ENCODE assay signal across 26 cellular contexts in the genomic region with DNA sequence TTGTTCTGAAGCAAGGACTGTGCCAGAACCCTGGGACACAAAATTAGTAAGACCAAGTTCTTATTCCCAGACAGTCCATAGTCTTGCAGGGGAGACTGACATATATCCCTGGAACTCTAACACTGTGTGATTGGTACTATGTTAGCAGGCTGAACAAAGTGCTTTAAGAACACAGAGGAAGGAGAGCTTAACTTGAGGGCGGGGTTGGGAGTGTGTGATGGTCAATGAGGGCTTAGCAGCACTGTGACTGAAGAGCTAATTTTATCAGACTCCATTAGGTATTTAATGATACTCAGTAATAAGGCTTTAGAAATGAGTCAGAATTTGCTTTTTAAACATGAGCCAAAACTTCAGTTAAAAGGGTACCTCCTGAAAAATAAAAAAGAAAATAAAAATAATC. TPM values are rescaled to one million over a fixed set of nuclear protein-coding genes. Genes with fewer than 3 reads are reported as not detected.
DNase-seq lines count a peak whose midpoint lies in the region; ATAC-seq and TF ChIP-seq lines count a peak whose summit lies in the region.
"Had no signal": no experiment of that assay in that cellular context is flagged by ENCODE, and none has a peak within 500 bp of the region (broad histone marks: within the 10 kb centered on the region; RNA-seq: fewer than 3 reads in every experiment).

No MANE protein-coding gene starts in this region.

- H3K4me2 ChIP-seq in neural progenitor cell: peak overlapping the region; percentile 77
- H3K4me2 ChIP-seq: smooth muscle cell had no signal

- no peaks in the 10 kb centered on the region for H3K79me2 ChIP-seq in neural progenitor cell (ENCODE audit: low read depth)

- H4K20me1 ChIP-seq in neural progenitor cell (ENCODE audit: low read depth): no peaks in the 10 kb centered on the region

- TF ChIP-seq CTCF in heart right ventricle (IDR thresholded peaks at IDR 0.05) (no peak), neural progenitor cell (IDR thresholded peaks at IDR 0.05) (no peak)
- TF ChIP-seq CTCF in CD8-positive, alpha-beta T cell (IDR thresholded peaks at IDR 0.05): no peak

- H3K36me3 ChIP-seq in heart right ventricle (peaks cover 0 to 65% (median 12%) of the 10 kb centered on the region in 9 donors), neural progenitor cell (no peaks in the 10 kb centered on the region)
- no peaks in the 10 kb centered on the region for H3K36me3 ChIP-seq in CD8-positive, alpha-beta T cell (ENCODE audit: insufficient read depth, low read length)

- no peaks in the 10 kb centered on the region for H3K9me3 Mint-ChIP-seq in neural progenitor cell
- no peaks in the 10 kb centered on the region for H3K9me3 Mint-ChIP-seq in CD8-positive, alpha-beta T cell
- H3K9me3 Mint-ChIP-seq: dendritic cell treated with granulocyte-macrophage colony-stimulating factor and Interleukin-4, amounts not matched to agents 40 ng/mL and 50 ng/mL, for 4 days; H9; neural crest cell; stimulated activated naive CD8-positive, alpha-beta T cell treated with anti-CD3 and anti-CD28 coated beads, Interleukin-15, amount 100 ng/mL, for 72 hours; WTC11 had no signal

- peaks cover 40 to 69% (median 62%) of the 10 kb centered on the region in 9 donors for H3K4me1 ChIP-seq in heart right ventricle
- H3K4me1 ChIP-seq in neural progenitor cell: peaks cover 38% of the 10 kb centered on the region
- H3K4me1 ChIP-seq in CD8-positive, alpha-beta T cell (ENCODE audit: insufficient read depth, low read length): no peaks in the 10 kb centered on the region

- peaks cover 42% of the 10 kb centered on the region for H3F3A ChIP-seq in neural progenitor cell (ENCODE audit: low read depth)

- DNase-seq in Right ventricle myocardium inferior (ENCODE audit: missing footprints): no peak
- no peak for DNase-seq in cardiac septum (ENCODE audit: low spot score)
- peak in 1 of 2 donors; percentile 18 for DNase-seq in heart right ventricle
- DNase-seq in neural progenitor cell (ENCODE audit: low spot score): peak; percentile 40
- DNase-seq in stimulated activated naive CD8-positive, alpha-beta T cell treated with anti-CD3 and anti-CD28 coated beads, Interleukin-15, Interleukin-2, amounts not matched to agents 100 U/mL and 50 U/mL, for 24 hours: no peak
- no peak for DNase-seq in NCI-H2081 treated with DMSO at 0.1 percent for 48 hours (lab: John Stamatoyannopoulos, UW)
- no peak for DNase-seq in activated naive CD4-positive, alpha-beta T cell treated with Interleukin-2 at 50 U/mL for 16 hours
- DNase-seq in CD8-positive, alpha-beta T cell: no peak
- DNase-seq: activated CD8-positive, alpha-beta T cell treated with anti-CD3 and anti-CD28 coated beads, Interleukin-2, amount 10 ng/mL, durations not matched to agents 7 days and 5 days; brain microvascular endothelial cell; C1 segment of cervical spinal cord; EL; erythroblast; H9; KBM-7; NCI-H187 treated with DMSO at 0.1 percent for 48 hours; NCI-H345; stimulated activated CD4-positive, alpha-beta T cell treated with anti-CD3 and anti-CD28 coated beads, Interleukin-2, amount 100 ng/mL, for 48 hours; stimulated activated naive CD8-positive, alpha-beta T cell treated with anti-CD3 and anti-CD28 coated beads, Interleukin-15, amount 100 ng/mL, for 72 hours had no signal

- no peak overlapping the region for H2AFZ ChIP-seq in neural progenitor cell (replicated peaks)

- H3K27ac ChIP-seq in heart right ventricle (peak overlapping the region; percentile 68 to 93 (median 88)), neural progenitor cell (no peak overlapping the region)
- no peak overlapping the region for H3K27ac ChIP-seq in CD8-positive, alpha-beta T cell (ENCODE audit: low read depth, low read length)
- H3K27ac ChIP-seq: brain microvascular endothelial cell had no signal

- CTCF ChIA-PET in CD8-positive, alpha-beta T cell (lab: Charles Lee): interaction anchor here (1.2 to 9.5 kb wide), 6 partner anchors 9 to 213 kb away, joined by 3 to 473 read pairs (median 7); a partner anchor contains a TSS

- no peak overlapping the region for H3K9ac ChIP-seq in neural progenitor cell

- H3K27me3 ChIP-seq in heart right ventricle (no peaks in the 10 kb centered on the region), neural progenitor cell (no peaks in the 10 kb centered on the region)
- H3K27me3 ChIP-seq in CD8-positive, alpha-beta T cell (ENCODE audit: insufficient read depth, low read length): no peaks in the 10 kb centered on the region
- H3K27me3 ChIP-seq: brain microvascular endothelial cell had no signal

- H3K4me3 Mint-ChIP-seq in neural progenitor cell: no peak overlapping the region
- no peak overlapping the region for H3K4me3 Mint-ChIP-seq in CD8-positive, alpha-beta T cell
- H3K4me3 Mint-ChIP-seq: activated CD8-positive, alpha-beta T cell treated with anti-CD3 and anti-CD28 coated beads, Interleukin-2, amount 10 ng/mL, durations not matched to agents 7 days and 5 days; dendritic cell treated with granulocyte-macrophage colony-stimulating factor and Interleukin-4, amounts not matched to agents 40 ng/mL and 50 ng/mL, for 4 days; H9; neural crest cell; stimulated activated naive CD8-positive, alpha-beta T cell treated with anti-CD3 and anti-CD28 coated beads, Interleukin-15, amount 100 ng/mL, for 72 hours; WTC11 had no signal

- no peak overlapping the region for H3K27ac Mint-ChIP-seq in neural progenitor cell
- H3K27ac Mint-ChIP-seq in CD8-positive, alpha-beta T cell: no peak overlapping the region
- H3K27ac Mint-ChIP-seq: activated CD8-positive, alpha-beta T cell treated with anti-CD3 and anti-CD28 coated beads, Interleukin-2, amount 10 ng/mL, durations not matched to agents 7 days and 5 days; progenitor cell of endocrine pancreas; WTC11 had no signal

- 39 to 61% methylated on average over 1 of the region's 1 CpG for WGBS in heart right ventricle, 2 donors

- H3K9me3 ChIP-seq in heart right ventricle (no peaks in the 10 kb centered on the region), neural progenitor cell (ENCODE audit: low read depth) (no peaks in the 10 kb centered on the region)
- H3K9me3 ChIP-seq in CD8-positive, alpha-beta T cell (ENCODE audit: low read length): no peaks in the 10 kb centered on the region

- H3K36me3 Mint-ChIP-seq in neural progenitor cell: peaks cover 13% of the 10 kb centered on the region
- H3K36me3 Mint-ChIP-seq in CD8-positive, alpha-beta T cell: peaks cover 35% of the 10 kb centered on the region

- H3K27me3 Mint-ChIP-seq in neural progenitor cell (ENCODE audit: insufficient read depth, low read depth): no peaks in the 10 kb centered on the region
- no peaks in the 10 kb centered on the region for H3K27me3 Mint-ChIP-seq in CD8-positive, alpha-beta T cell (ENCODE audit: low read depth)
- H3K27me3 Mint-ChIP-seq: dendritic cell treated with granulocyte-macrophage colony-stimulating factor and Interleukin-4, amounts not matched to agents 40 ng/mL and 50 ng/mL, for 4 days; progenitor cell of endocrine pancreas; stimulated activated naive CD8-positive, alpha-beta T cell treated with anti-CD3 and anti-CD28 coated beads, Interleukin-15, amount 100 ng/mL, for 72 hours had no signal

- POLR2A ChIA-PET in CD8-positive, alpha-beta T cell (lab: Charles Lee): no interaction called here

- intact Hi-C loops in Right ventricle myocardium inferior (cut with DNase I) (no loop called here), cardiac septum (cut with DNase I) (loop anchor here (2.0 to 5.0 kb wide), 2 partner anchors 24 to 233 kb away; a partner anchor contains a TSS), heart right ventricle (cut with DNase I) (loop anchor here in 1 of 10 donors (5.0 kb wide), 1 partner anchor 127 kb away; a partner anchor contains a TSS)
- intact Hi-C loops in CD8-positive, alpha-beta T cell (cut with DNase I, micrococcal nuclease): no loop called here

- H3K4me1 Mint-ChIP-seq in neural progenitor cell: peaks cover 26% of the 10 kb centered on the region
- H3K4me1 Mint-ChIP-seq in CD8-positive, alpha-beta T cell (ENCODE audit: low read depth): peaks cover 10% of the 10 kb centered on the region
- H3K4me1 Mint-ChIP-seq: neural crest cell had no signal

- ATAC-seq in Right ventricle myocardium inferior (peak; percentile 68), heart right ventricle (peak; percentile 47 to 71 (median 57))
- ATAC-seq in stimulated activated naive CD8-positive, alpha-beta T cell treated with anti-CD3 and anti-CD28 coated beads, Interleukin-15, Interleukin-2, amounts not matched to agents 100 U/mL and 50 U/mL, for 24 hours: no peak
- no peak for ATAC-seq in CD8-positive, alpha-beta T cell
- ATAC-seq: activated CD8-positive, alpha-beta T cell treated with anti-CD3 and anti-CD28 coated beads, Interleukin-2, amount 10 ng/mL, durations not matched to agents 7 days and 5 days; stimulated activated naive CD8-positive, alpha-beta T cell treated with anti-CD3 and anti-CD28 coated beads, Interleukin-15, amount 100 ng/mL, for 72 hours had no signal

- H3K4me3 ChIP-seq in heart right ventricle (no peak overlapping the region), neural progenitor cell (no peak overlapping the region)
- no peak overlapping the region for H3K4me3 ChIP-seq in CD8-positive, alpha-beta T cell (ENCODE audit: low read depth, low read length)
- H3K4me3 ChIP-seq: smooth muscle cell had no signal

RNA-seq across cellular contexts. Expression of a gene that starts 14.9 kb away (rescaled TPM):
- total RNA-seq in Right ventricle myocardium inferior (17.2 TPM), cardiac septum (12.4 TPM), heart right ventricle (10 to 100 TPM; 11.8 to 24.8 (median 16.5) TPM), neural progenitor cell (ENCODE audit: low replicate concordance) (15.2 and 15.7 TPM in 2 replicates)
- polyA plus RNA-seq in heart right ventricle: 10 to 100 TPM; 14.8 to 37.5 TPM
- total RNA-seq in CD8-positive, alpha-beta T cell: 1 to 10 TPM; 2.2 to 3.0 TPM

RNA-seq across cellular contexts. Expression of a gene that starts 20.5 kb away (rescaled TPM):
- total RNA-seq in Right ventricle myocardium inferior (7.9 TPM), cardiac septum (20.3 TPM), heart right ventricle (10 to 100 TPM in 9 of 10 donors, 1 to 10 TPM in 1; 9.5 to 21.1 (median 14.1) TPM), neural progenitor cell (ENCODE audit: low replicate concordance) (13.7 and 21.7 TPM in 2 replicates)
- 10 to 100 TPM in 1 of 2 donors, 1 to 10 TPM in 1; 3.4 to 12.7 TPM for polyA plus RNA-seq in heart right ventricle
- total RNA-seq in CD8-positive, alpha-beta T cell: 10 to 100 TPM in 1 of 2 experiments, 1 to 10 TPM in 1; 8.0 to 10.2 TPM

RNA-seq across cellular contexts. Expression of a gene that starts 23.9 kb away (rescaled TPM):
- 49.3 TPM for total RNA-seq in Right ventricle myocardium inferior
- 34.7 TPM for total RNA-seq in cardiac septum
- 10 to 100 TPM; 26.3 to 64.8 (median 37.3) TPM for total RNA-seq in heart right ventricle
- polyA plus RNA-seq in heart right ventricle: 10 to 100 TPM; 12.2 to 28.5 TPM
- total RNA-seq in neural progenitor cell (ENCODE audit: low replicate concordance): 0.67 and 2.6 TPM in 2 replicates
- total RNA-seq in CD8-positive, alpha-beta T cell: under 1 TPM; 0.39 to 0.41 TPM

RNA-seq across cellular contexts. Expression of a gene that starts 29.1 kb away (rescaled TPM):
- 1.2 TPM for total RNA-seq in Right ventricle myocardium inferior
- 0.51 TPM for total RNA-seq in cardiac septum
- total RNA-seq in heart right ventricle: 1 to 10 TPM in 3 of 10 donors, under 1 TPM in 7; 0.28 to 6.6 (median 0.65) TPM
- 1 to 10 TPM in 1 of 2 donors, under 1 TPM in 1; 0.67 to 1.5 TPM for polyA plus RNA-seq in heart right ventricle
- total RNA-seq in neural progenitor cell (ENCODE audit: low replicate concordance): 0.53 TPM in 1 of 2 replicates, not detected in the other
- total RNA-seq in CD8-positive, alpha-beta T cell: 1 to 10 TPM; 1.5 to 2.1 TPM
- total RNA-seq: SK-MEL-5, smooth muscle cell had no signal

RNA-seq across cellular contexts. Expression of a gene that starts 35.7 kb away (rescaled TPM):
- not detected for total RNA-seq in Right ventricle myocardium inferior
- total RNA-seq in cardiac septum: not detected
- total RNA-seq in heart right ventricle: under 1 TPM in 1 of 10 donors, not detected in 9; 0.19 TPM
- not detected for polyA plus RNA-seq in heart right ventricle
- total RNA-seq in neural progenitor cell (ENCODE audit: low replicate concordance): not detected in 2 replicates
- total RNA-seq in CD8-positive, alpha-beta T cell: not detected
- total RNA-seq: H9, neural crest cell, SK-MEL-5, smooth muscle cell, urinary bladder, WTC11 had no signal
- polyA plus RNA-seq: urinary bladder had no signal

Comparison
In these comparisons a context has a peak if more than half of its experiments do, and no peak if none do; other contexts are left out.
1. ATAC-seq: peak in Right ventricle myocardium inferior (single experiment) and heart right ventricle (8 of 8); none in stimulated activated naive CD8-positive, alpha-beta T cell treated with anti-CD3 and anti-CD28 coated beads, Interleukin-15, Interleukin-2, amounts not matched to agents 100 U/mL and 50 U/mL, for 24 hours (single experiment) and CD8-positive, alpha-beta T cell (single experiment).
2. H3K27ac ChIP-seq: peak in heart right ventricle (10 of 10); none in neural progenitor cell (single experiment) and CD8-positive, alpha-beta T cell (single experiment).